In genomic region chr4:189143255-189143654, GRCh38 we compare ENCODE assay signal across 20 cellular contexts.
A peak's percentile ranks its signal among the peaks of the same experiment; 100 is the strongest.
DNase-seq lines count a peak whose midpoint lies in the region; ATAC-seq, FAIRE-seq and TF ChIP-seq lines count a peak whose summit lies in the region.
"Had no signal": no experiment of that assay in that cellular context is flagged by ENCODE, and none has a peak within 500 bp of the region (broad histone marks: within the 10 kb centered on the region; RNA-seq: fewer than 3 reads in every experiment).

No MANE protein-coding gene starts in this region.

- no peak overlapping the region for H2AK5ac ChIP-seq in mesendoderm (ENCODE audit: low read length)

- no peaks in the 10 kb centered on the region for H3K36me3 Mint-ChIP-seq in activated naive CD8-positive, alpha-beta T cell treated with anti-CD3 and anti-CD28 coated beads for 36 hours
- H3K36me3 Mint-ChIP-seq: CD14-positive monocyte had no signal

- no peaks in the 10 kb centered on the region for H3K79me1 ChIP-seq in mesendoderm (ENCODE audit: low read length)

- no peak overlapping the region for H3K23ac ChIP-seq in mesendoderm (ENCODE audit: low read length)

- peaks cover 3% of the 10 kb centered on the region for H3K9me3 Mint-ChIP-seq in activated naive CD8-positive, alpha-beta T cell treated with anti-CD3 and anti-CD28 coated beads for 36 hours

- peak; percentile 26 for DNase-seq in H54 (ENCODE audit: insufficient read length, low spot score)
- peak; percentile 49 for DNase-seq in NCI-H460 (ENCODE audit: extremely low read depth, low read depth)
- peak; percentile 100 for DNase-seq in bronchial epithelial cell (ENCODE audit: low read depth)
- DNase-seq in prostate gland (ENCODE audit: low spot score): peak; percentile 81
- DNase-seq in activated naive CD8-positive, alpha-beta T cell treated with anti-CD3 and anti-CD28 coated beads for 36 hours: no peak
- DNase-seq in mesendoderm: no peak
- DNase-seq: activated B cell treated with CpG ODN at 0.5 μM for 24 hours; activated gamma-delta T cell; body of pancreas; GDM1; NCI-H146; NCI-H526; Peyer's patch; stimulated activated CD4-positive, alpha-beta T cell treated with anti-CD3 and anti-CD28 coated beads, Interleukin-4, amount 100 ng/mL, for 24 hours; testis had no signal

- FAIRE-seq in H54 (lab: Jason Lieb, UNC) (no peak), bronchial epithelial cell (lab: Jason Lieb, UNC) (peak; percentile 97)

- no peak overlapping the region for H3K9ac ChIP-seq in mesendoderm (ENCODE audit: low read length)
- H3K9ac ChIP-seq: KMS-11 had no signal

- H3K27ac Mint-ChIP-seq in activated naive CD8-positive, alpha-beta T cell treated with anti-CD3 and anti-CD28 coated beads for 36 hours: no peak overlapping the region
- H3K27ac Mint-ChIP-seq: activated B cell treated with CpG ODN at 0.5 μM for 24 hours; CD14-positive monocyte; dendritic cell treated with granulocyte-macrophage colony-stimulating factor and Interleukin-4, amounts not matched to agents 40 ng/mL and 50 ng/mL, for 4 days had no signal

- H3K18ac ChIP-seq in mesendoderm (ENCODE audit: low read length): no peak overlapping the region

- no peak overlapping the region for H2BK5ac ChIP-seq in mesendoderm (ENCODE audit: low read length)

- H3K56ac ChIP-seq in mesendoderm (ENCODE audit: low read length): no peak overlapping the region

- H3K4me2 ChIP-seq in mesendoderm (ENCODE audit: low read length): no peak overlapping the region
- H3K4me2 ChIP-seq: KMS-11 had no signal

- no peaks in the 10 kb centered on the region for H3K27me3 Mint-ChIP-seq in activated naive CD8-positive, alpha-beta T cell treated with anti-CD3 and anti-CD28 coated beads for 36 hours
- H3K27me3 Mint-ChIP-seq: activated B cell treated with CpG ODN at 0.5 μM for 24 hours; dendritic cell treated with granulocyte-macrophage colony-stimulating factor and Interleukin-4, amounts not matched to agents 40 ng/mL and 50 ng/mL, for 4 days had no signal

- H3K4me3 ChIP-seq in bronchial epithelial cell (ENCODE audit: low read depth, low read length) (no peak overlapping the region), prostate gland (no peak overlapping the region), mesendoderm (ENCODE audit: low read length) (no peak overlapping the region)
- H3K4me3 ChIP-seq: body of pancreas, esophagus muscularis mucosa, Peyer's patch, testis had no signal

- no peak for TF ChIP-seq POLR2A in H54 (IDR thresholded peaks at IDR 0.05; ENCODE audit: low read depth, low read length)
- no peak for TF ChIP-seq POLR2A in prostate gland (IDR thresholded peaks at IDR 0.05)

- ATAC-seq in HG03025 (IDR thresholded peaks at IDR 0.05; ENCODE audit: low FRiP score, unreplicated experiment): no peak
- ATAC-seq: body of pancreas had no signal

- no peak overlapping the region for H4K8ac ChIP-seq in mesendoderm (ENCODE audit: low read depth, low read length)

- no peak overlapping the region for H3K4ac ChIP-seq in mesendoderm (ENCODE audit: low read depth, low read length)

- H3K4me1 Mint-ChIP-seq in activated naive CD8-positive, alpha-beta T cell treated with anti-CD3 and anti-CD28 coated beads for 36 hours: no peaks in the 10 kb centered on the region
- H3K4me1 Mint-ChIP-seq: activated B cell treated with CpG ODN at 0.5 μM for 24 hours, CD14-positive monocyte had no signal

- TF ChIP-seq CTCF in bronchial epithelial cell (IDR thresholded peaks at IDR 0.05; ENCODE audit: insufficient read depth, low read length, severe bottlenecking) (no peak), prostate gland (IDR thresholded peaks at IDR 0.05) (no peak)

- 35% methylated on average over 4 of the region's 4 CpGs for WGBS in prostate gland
- no CpG with 5 or more reads among the region's 4 CpGs for WGBS in mesendoderm (ENCODE audit: extremely low coverage, insufficient coverage, low lambda C conversion rate)

- no peaks in the 10 kb centered on the region for H3K9me3 ChIP-seq in prostate gland
- H3K9me3 ChIP-seq: body of pancreas, esophagus muscularis mucosa, testis had no signal

- H3K4me3 Mint-ChIP-seq in activated naive CD8-positive, alpha-beta T cell treated with anti-CD3 and anti-CD28 coated beads for 36 hours: no peak overlapping the region
- H3K4me3 Mint-ChIP-seq: activated B cell treated with CpG ODN at 0.5 μM for 24 hours; CD14-positive monocyte; dendritic cell treated with granulocyte-macrophage colony-stimulating factor and Interleukin-4, amounts not matched to agents 40 ng/mL and 50 ng/mL, for 4 days had no signal

- H4K5ac ChIP-seq in mesendoderm (ENCODE audit: low read length): no peak overlapping the region

- no peaks in the 10 kb centered on the region for H3K27me3 ChIP-seq in bronchial epithelial cell (ENCODE audit: control insufficient read depth, insufficient read depth, low read length)
- no peaks in the 10 kb centered on the region for H3K27me3 ChIP-seq in prostate gland (replicated peaks; ENCODE audit: insufficient read depth)
- H3K27me3 ChIP-seq in mesendoderm (ENCODE audit: insufficient read depth, low read length, poor library complexity): no peaks in the 10 kb centered on the region
- H3K27me3 ChIP-seq: body of pancreas, esophagus muscularis mucosa, Peyer's patch, testis had no signal

- H3K36me3 ChIP-seq in bronchial epithelial cell (ENCODE audit: control insufficient read depth, insufficient read depth, low read length): no peaks in the 10 kb centered on the region
- no peaks in the 10 kb centered on the region for H3K36me3 ChIP-seq in prostate gland
- H3K36me3 ChIP-seq in mesendoderm (ENCODE audit: control insufficient read depth, insufficient read depth, low read length): no peaks in the 10 kb centered on the region
- H3K36me3 ChIP-seq: esophagus muscularis mucosa, Peyer's patch had no signal

- no peak overlapping the region for H2BK120ac ChIP-seq in mesendoderm (ENCODE audit: low read depth, low read length)

- no peak overlapping the region for H3K27ac ChIP-seq in prostate gland
- no peak overlapping the region for H3K27ac ChIP-seq in mesendoderm (ENCODE audit: low read depth, low read length)
- H3K27ac ChIP-seq: body of pancreas, esophagus muscularis mucosa, KMS-11, Peyer's patch, testis had no signal

- H3K4me1 ChIP-seq in prostate gland (replicated peaks) (no peaks in the 10 kb centered on the region), mesendoderm (ENCODE audit: control insufficient read depth, low read depth, low read length) (no peaks in the 10 kb centered on the region)
- H3K4me1 ChIP-seq: body of pancreas, esophagus muscularis mucosa, Peyer's patch, testis had no signal

- H2BK15ac ChIP-seq in mesendoderm (replicated peaks; ENCODE audit: low read depth): no peak overlapping the region

- intact Hi-C loops in prostate gland (cut with DNase I): no loop called here

- H3K79me2 ChIP-seq in mesendoderm (ENCODE audit: control insufficient read depth, insufficient read depth, low read length): no peaks in the 10 kb centered on the region

Comparison
In these comparisons a context has a peak if more than half of its experiments do, and no peak if none do; other contexts are left out.
1. DNase-seq: peak in H54 (single experiment), NCI-H460 (single experiment), bronchial epithelial cell (single experiment) and prostate gland (single experiment); none in activated naive CD8-positive, alpha-beta T cell treated with anti-CD3 and anti-CD28 coated beads for 36 hours (single experiment) and mesendoderm (single experiment).